21 cellular contexts compared by ENCODE assay signal in genomic region chr22:49664891-49665290, GRCh38.
A peak's percentile ranks its signal among the peaks of the same experiment; 100 is the strongest.
DNase-seq lines count a peak whose midpoint lies in the region; ATAC-seq and TF ChIP-seq lines count a peak whose summit lies in the region.
"Had no signal": no experiment of that assay in that cellular context is flagged by ENCODE, and none has a peak within 500 bp of the region (broad histone marks: within the 10 kb centered on the region; RNA-seq: fewer than 3 reads in every experiment).

No MANE protein-coding gene starts in this region.

- H3K4me1 ChIP-seq in left ventricle myocardium inferior (peaks cover 28% of the 10 kb centered on the region), right cardiac atrium (ENCODE audit: control insufficient read depth, insufficient read depth, low read length) (no peaks in the 10 kb centered on the region), upper lobe of right lung (no peaks in the 10 kb centered on the region), SK-N-SH (ENCODE audit: control insufficient read depth in 1 of 2, insufficient read depth in 2 of 2, low read depth in 1 of 2, low read length in 1 of 2) (no peaks in the 10 kb centered on the region; a peak in 1 of 4 replicates)

- no peaks in the 10 kb centered on the region for H3K9me2 ChIP-seq in SK-N-SH

- TF ChIP-seq RAD21 in SK-N-SH (IDR thresholded peaks at IDR 0.05; ENCODE audit: low read length), result no peak

- no peak for DNase-seq in left ventricle myocardium inferior
- no peak for DNase-seq in right cardiac atrium
- peak; percentile 64 for DNase-seq in mesenteric fat pad (ENCODE audit: low spot score)
- peak; percentile 46 for DNase-seq in upper lobe of right lung
- no peak for DNase-seq in MG63
- DNase-seq in SK-N-SH, result no peak
- DNase-seq: Calu3; CD4-positive, CD25-positive, alpha-beta regulatory T cell; DMS79; GDM1; HFFc6; KBM-7; NCI-H1092; NCI-H2107; NCI-H345; NCI-H69; NK-92 treated with Interleukin-12 subunit alpha and Interleukin-12 subunit beta, amount 100 ng/mL, for 24 hours; OCI-M1 had no signal

- H3K9ac ChIP-seq in SK-N-SH, result no peak overlapping the region

- no peak for TF ChIP-seq EP300 in SK-N-SH (IDR thresholded peaks at IDR 0.05; ENCODE audit: borderline replicate concordance in 1 of 2, low read depth in 1 of 2, low read length in 1 of 2)

- intact Hi-C loops in left ventricle myocardium inferior (cut with micrococcal nuclease) (no loop called here), right cardiac atrium (cut with DNase I) (no loop called here), upper lobe of right lung (cut with DNase I) (no loop called here)

- TF ChIP-seq CTCF in left ventricle myocardium inferior (IDR thresholded peaks at IDR 0.05; ENCODE audit: borderline replicate concordance) (no peak), VCaP (conservative IDR thresholded peaks at IDR 0.05) (no peak), upper lobe of right lung (IDR thresholded peaks at IDR 0.05) (no peak), SK-N-SH (IDR thresholded peaks at IDR 0.05) (no peak)

- POLR2A ChIA-PET in SK-N-SH (lab: Yijun Ruan, JAX), result no interaction called here

- H3K4me2 ChIP-seq in SK-N-SH, result no peak overlapping the region

- H3K4me3 ChIP-seq in left ventricle myocardium inferior (peak overlapping the region; percentile 3), right cardiac atrium (ENCODE audit: low read length) (no peak overlapping the region), upper lobe of right lung (no peak overlapping the region), MG63 (no peak overlapping the region), SK-N-SH (ENCODE audit: low read depth in 2 of 2, low read length in 1 of 2) (no peak overlapping the region)

- H2AFZ ChIP-seq in SK-N-SH (ENCODE audit: low read depth), result no peak overlapping the region

- peak overlapping the region; percentile 23 for H3K27ac ChIP-seq in left ventricle myocardium inferior (replicated peaks)
- no peak overlapping the region for H3K27ac ChIP-seq in right cardiac atrium (ENCODE audit: low read length)
- peak overlapping the region; percentile 37; the same call in 1 of the 2 replicates for H3K27ac ChIP-seq in VCaP
- peak overlapping the region; percentile 60 for H3K27ac ChIP-seq in upper lobe of right lung
- no peak overlapping the region for H3K27ac ChIP-seq in SK-N-SH (ENCODE audit: low read depth in 2 of 2, low read length in 1 of 2)
- H3K27ac ChIP-seq: HL-60 had no signal

- H3K27me3 ChIP-seq in left ventricle myocardium inferior (ENCODE audit: low read depth) (peaks cover 86% of the 10 kb centered on the region), right cardiac atrium (ENCODE audit: control insufficient read depth, insufficient read depth) (no peaks in the 10 kb centered on the region), upper lobe of right lung (peaks cover 7% of the 10 kb centered on the region), MG63 (peaks cover 32% of the 10 kb centered on the region), SK-N-SH (ENCODE audit: insufficient read depth) (no peaks in the 10 kb centered on the region; the same call in 1 of the 2 replicates)

- CTCF ChIA-PET in SK-N-SH (lab: Yijun Ruan, JAX), result interaction anchor here (1.8 kb wide), 1 partner anchor 32 kb away, joined by 4 read pairs; no protein-coding TSS in a partner anchor

- H3K36me3 ChIP-seq in left ventricle myocardium inferior (no peaks in the 10 kb centered on the region), upper lobe of right lung (no peaks in the 10 kb centered on the region), MG63 (no peaks in the 10 kb centered on the region), SK-N-SH (replicated peaks in 1 of 2; ENCODE audit: control insufficient read depth in 1 of 2, insufficient read depth in 2 of 2, low read length in 1 of 2) (no peaks in the 10 kb centered on the region)

- no peaks in the 10 kb centered on the region for H3K79me2 ChIP-seq in SK-N-SH (ENCODE audit: insufficient read depth)

- ATAC-seq in right cardiac atrium (no peak), upper lobe of right lung (no peak), GM21515 (IDR thresholded peaks at IDR 0.05; ENCODE audit: unreplicated experiment) (no peak)

- no peaks in the 10 kb centered on the region for H4K20me1 ChIP-seq in SK-N-SH (ENCODE audit: insufficient read depth)

- H3K9me3 ChIP-seq in left ventricle myocardium inferior (replicated peaks) (peaks cover 5% of the 10 kb centered on the region), right cardiac atrium (ENCODE audit: control insufficient read depth, low read length) (no peaks in the 10 kb centered on the region), upper lobe of right lung (no peaks in the 10 kb centered on the region), MG63 (no peaks in the 10 kb centered on the region), SK-N-SH (no peaks in the 10 kb centered on the region)

- 64% methylated on average over 18 of the region's 18 CpGs for WGBS in right cardiac atrium
- WGBS in SK-N-SH (ENCODE audit: low lambda C conversion rate), result 26% methylated on average over 17 of the region's 18 CpGs

- no peaks in the 10 kb centered on the region for H3F3A ChIP-seq in SK-N-SH (replicated peaks; ENCODE audit: insufficient read depth)

TF ChIP-seq in SK-N-SH, 30 proteins besides CTCF, POLR2A, EP300 and RAD21:
- TF ChIP-seq RFX5 (IDR thresholded peaks at IDR 0.05; ENCODE audit: low read length) (no peak), SIN3A (IDR thresholded peaks at IDR 0.05; ENCODE audit: borderline replicate concordance, low read depth, low read length) (no peak), TAF1 (IDR thresholded peaks at IDR 0.05; ENCODE audit: borderline replicate concordance, low read depth, low read length) (no peak)
- TF ChIP-seq, protein P1, sequence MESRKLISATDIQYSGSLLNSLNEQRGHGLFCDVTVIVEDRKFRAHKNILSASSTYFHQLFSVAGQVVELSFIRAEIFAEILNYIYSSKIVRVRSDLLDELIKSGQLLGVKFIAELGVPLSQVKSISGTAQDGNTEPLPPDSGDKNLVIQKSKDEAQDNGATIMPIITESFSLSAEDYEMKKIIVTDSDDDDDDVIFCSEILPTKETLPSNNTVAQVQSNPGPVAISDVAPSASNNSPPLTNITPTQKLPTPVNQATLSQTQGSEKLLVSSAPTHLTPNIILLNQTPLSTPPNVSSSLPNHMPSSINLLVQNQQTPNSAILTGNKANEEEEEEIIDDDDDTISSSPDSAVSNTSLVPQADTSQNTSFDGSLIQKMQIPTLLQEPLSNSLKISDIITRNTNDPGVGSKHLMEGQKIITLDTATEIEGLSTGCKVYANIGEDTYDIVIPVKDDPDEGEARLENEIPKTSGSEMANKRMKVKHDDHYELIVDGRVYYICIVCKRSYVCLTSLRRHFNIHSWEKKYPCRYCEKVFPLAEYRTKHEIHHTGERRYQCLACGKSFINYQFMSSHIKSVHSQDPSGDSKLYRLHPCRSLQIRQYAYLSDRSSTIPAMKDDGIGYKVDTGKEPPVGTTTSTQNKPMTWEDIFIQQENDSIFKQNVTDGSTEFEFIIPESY (IDR thresholded peaks at IDR 0.05; ENCODE audit: borderline replicate concordance, low read depth), result no peak

Comparison
In these comparisons a context has a peak if more than half of its experiments do, and no peak if none do; other contexts are left out.
1. H3K27ac ChIP-seq: peak in left ventricle myocardium inferior (single experiment), VCaP (single experiment) and upper lobe of right lung (single experiment); none in right cardiac atrium (single experiment) and SK-N-SH (0 of 2).
2. DNase-seq: peak in mesenteric fat pad (single experiment) and upper lobe of right lung (single experiment); none in left ventricle myocardium inferior (single experiment), right cardiac atrium (0 of 3), MG63 (single experiment) and SK-N-SH (single experiment).